In genomic region chr15:83000672-83001031, GRCh38 we compare ENCODE assay signal across 7 cellular contexts. TPM values are rescaled to one million over a fixed set of nuclear protein-coding genes. Genes with fewer than 3 reads are reported as not detected.
A peak's percentile ranks its signal among the peaks of the same experiment; 100 is the strongest.
DNase-seq lines count a peak whose midpoint lies in the region; ATAC-seq and TF ChIP-seq lines count a peak whose summit lies in the region.
"Not testable (repeated sequence)": the region's sequence is repeated elsewhere in the genome, so short reads cannot be mapped to it uniquely, and the experiment has no call there.

No MANE protein-coding gene starts in this region.

- not testable (repeated sequence) for DNase-seq in HCT116 (ENCODE audit: low read depth, low spot score); OCI-LY7 (ENCODE audit: low spot score); activated CD8-positive, alpha-beta T cell treated with anti-CD3 and anti-CD28 coated beads for 36 hours; effector memory CD8-positive, alpha-beta T cell; naive thymus-derived CD4-positive, alpha-beta T cell

- CTCF ChIA-PET in HCT116 (lab: Charles Lee) (interaction anchor here (1.2 to 1.8 kb wide), 2 partner anchors 11 to 151 kb away, joined by 3 to 10 read pairs; partner anchors contain the start of gene C15orf40), OCI-LY7 (lab: Charles Lee; ENCODE audit: unreplicated experiment) (interaction anchor here (1.2 kb wide), 1 partner anchor 151 kb away, joined by 5 read pairs; no protein-coding TSS in a partner anchor)
- CTCF ChIA-PET in activated CD8-positive, alpha-beta T cell treated with anti-CD3 and anti-CD28 coated beads for 36 hours (lab: Charles Lee), result interaction anchor here (0.7 to 3.6 kb wide), 25 partner anchors 8 to 472 kb away, joined by 3 to 43 read pairs (median 4); partner anchors contain the start of genes C15orf40 and RAMAC
- CTCF ChIA-PET in naive thymus-derived CD4-positive, alpha-beta T cell (lab: Charles Lee), result interaction anchor here (0.7 to 2.1 kb wide), 6 partner anchors 9 to 470 kb away, joined by 3 to 15 read pairs (median 4); partner anchors contain the start of gene C15orf40

- H2AFZ ChIP-seq in HCT116 (ENCODE audit: low read depth, low read length, poor library complexity, severe bottlenecking), result not testable (repeated sequence)
- peak overlapping the region; percentile 35; the same call in 1 of the 2 replicates for H2AFZ ChIP-seq in OCI-LY7 (ENCODE audit: low read length)

- peak overlapping the region in 4 of 11 experiments; percentile 57 to 82 (median 65); a peak in 7 of 22 replicates for H3K4me2 ChIP-seq in BLaER1 treated with 17β-estradiol and CSF1 and Interleukin-3, amounts not matched to agents 10 nM and 100 nM
- H3K4me2 ChIP-seq in HCT116 (ENCODE audit: low read length); OCI-LY7 (ENCODE audit: low read length): not testable (repeated sequence)

- not testable (repeated sequence) for H3K9me2 ChIP-seq in HCT116 (ENCODE audit: insufficient read depth); OCI-LY7 (ENCODE audit: insufficient read depth, low read length)

- RAD21 ChIA-PET in HCT116 (lab: Charles Lee; ENCODE audit: low non-redundant PET in 1 of 2, low total read pairs in 2 of 2, uncharacterized antibody in 2 of 2, unreplicated experiment in 2 of 2), result not testable (repeated sequence)

- not testable (repeated sequence) for H3K4me3 Mint-ChIP-seq in activated CD8-positive, alpha-beta T cell treated with anti-CD3 and anti-CD28 coated beads for 36 hours
- peak overlapping the region; percentile 65 to 73 for H3K4me3 Mint-ChIP-seq in effector memory CD8-positive, alpha-beta T cell
- peak overlapping the region in 4 of 10 donors; percentile 59 to 82 (median 68) for H3K4me3 Mint-ChIP-seq in naive thymus-derived CD4-positive, alpha-beta T cell

- not testable (repeated sequence) for H3K27me3 ChIP-seq in BLaER1 treated with 17β-estradiol and CSF1 and Interleukin-3, amounts not matched to agents 10 nM and 100 nM; HCT116 (ENCODE audit: insufficient read depth, low read length); naive thymus-derived CD4-positive, alpha-beta T cell (ENCODE audit: control insufficient read depth in 2 of 2, insufficient read depth in 2 of 2, low read length in 2 of 2); skeletal muscle tissue (ENCODE audit: control insufficient read depth in 3 of 3, insufficient read depth in 3 of 3, low read length in 3 of 3)

- H3K9me3 ChIP-seq in BLaER1 treated with 17β-estradiol and CSF1 and Interleukin-3, amounts not matched to agents 10 nM and 100 nM (replicated peaks in 1 of 11); HCT116 (ENCODE audit: control insufficient read depth in 1 of 2, insufficient read depth in 1 of 2, low read depth in 1 of 2, low read length in 2 of 2); OCI-LY7 (ENCODE audit: low read length); naive thymus-derived CD4-positive, alpha-beta T cell (ENCODE audit: control insufficient read depth in 2 of 3, low read length in 3 of 3); skeletal muscle tissue (ENCODE audit: control insufficient read depth in 3 of 3, low read length in 3 of 3): not testable (repeated sequence)

- peak overlapping the region in 1 of 10 experiments; percentile 37; a peak in 4 of 20 replicates for H3K4me3 ChIP-seq in BLaER1 treated with 17β-estradiol and CSF1 and Interleukin-3, amounts not matched to agents 10 nM and 100 nM
- H3K4me3 ChIP-seq in HCT116 (replicated peaks in 1 of 2; ENCODE audit: low read depth in 1 of 2, low read length in 2 of 2); OCI-LY7 (ENCODE audit: low read depth, low read length, poor library complexity, severe bottlenecking); naive thymus-derived CD4-positive, alpha-beta T cell (ENCODE audit: low read length): not testable (repeated sequence)
- peak overlapping the region in 1 of 3 donors; percentile 44 for H3K4me3 ChIP-seq in skeletal muscle tissue (ENCODE audit: low read length in 3 of 3)

- not testable (repeated sequence) for H3K27me3 Mint-ChIP-seq in activated CD8-positive, alpha-beta T cell treated with anti-CD3 and anti-CD28 coated beads for 36 hours; effector memory CD8-positive, alpha-beta T cell; naive thymus-derived CD4-positive, alpha-beta T cell

- not testable (repeated sequence) for H3K9me3 Mint-ChIP-seq in activated CD8-positive, alpha-beta T cell treated with anti-CD3 and anti-CD28 coated beads for 36 hours; effector memory CD8-positive, alpha-beta T cell; naive thymus-derived CD4-positive, alpha-beta T cell

- H3K4me1 ChIP-seq in BLaER1 treated with 17β-estradiol and CSF1 and Interleukin-3, amounts not matched to agents 10 nM and 100 nM; HCT116 (ENCODE audit: control insufficient read depth in 1 of 2, insufficient read depth in 2 of 2, low read length in 2 of 2); OCI-LY7 (ENCODE audit: insufficient read depth, low read length, poor library complexity, severe bottlenecking); naive thymus-derived CD4-positive, alpha-beta T cell (ENCODE audit: control insufficient read depth in 2 of 2, insufficient read depth in 2 of 2, low read length in 2 of 2); skeletal muscle tissue (ENCODE audit: control insufficient read depth in 3 of 3, insufficient read depth in 3 of 3, low read length in 3 of 3): not testable (repeated sequence)

- POLR2A ChIA-PET in HCT116 (lab: Charles Lee), result not testable (repeated sequence)
- POLR2A ChIA-PET in OCI-LY7 (lab: Charles Lee), result interaction anchor here (1.3 kb wide), 1 partner anchor 15 kb away, joined by 6 read pairs; the partner anchor contains the start of gene RAMAC
- POLR2A ChIA-PET in activated CD8-positive, alpha-beta T cell treated with anti-CD3 and anti-CD28 coated beads for 36 hours (lab: Charles Lee), result interaction anchor here (1.5 to 2.1 kb wide), 3 partner anchors 15 to 461 kb away, joined by 3 to 5 read pairs (median 5); partner anchors contain the start of genes RAMAC and RPS17
- POLR2A ChIA-PET in naive thymus-derived CD4-positive, alpha-beta T cell (lab: Charles Lee), result interaction anchor here (0.9 to 2.1 kb wide), 2 partner anchors 14 to 470 kb away, joined by 3 to 9 read pairs; partner anchors contain the start of gene RAMAC

- not testable (repeated sequence) for H3K4me1 Mint-ChIP-seq in activated CD8-positive, alpha-beta T cell treated with anti-CD3 and anti-CD28 coated beads for 36 hours (ENCODE audit: low read depth); effector memory CD8-positive, alpha-beta T cell (ENCODE audit: low read depth in 2 of 2)
- peaks cover 0 to 13% (median 9%) of the 10 kb centered on the region in 7 donors for H3K4me1 Mint-ChIP-seq in naive thymus-derived CD4-positive, alpha-beta T cell

- not testable (repeated sequence) for TF ChIP-seq POLR2A in HCT116 (IDR thresholded peaks at IDR 0.05; ENCODE audit: borderline replicate concordance, extremely low read depth, insufficient read depth, insufficient read length)

- TF ChIP-seq RAD21 in HCT116 (IDR thresholded peaks at IDR 0.05; ENCODE audit: low read depth), result not testable (repeated sequence)

- H4K20me1 ChIP-seq in BLaER1 treated with 17β-estradiol and CSF1 and Interleukin-3, amounts not matched to agents 10 nM and 100 nM; HCT116 (ENCODE audit: insufficient read depth); OCI-LY7 (ENCODE audit: insufficient read depth, low read length): not testable (repeated sequence)

- not testable (repeated sequence) for TF ChIP-seq CTCF in HCT116 (IDR thresholded peaks at IDR 0.05 in 2 of 3, conservative IDR thresholded peaks at IDR 0.05 in 1 of 3; ENCODE audit: borderline replicate concordance in 1 of 3, insufficient read depth in 1 of 3, low read depth in 2 of 3, low read length in 2 of 3); OCI-LY7 (conservative IDR thresholded peaks at IDR 0.05; ENCODE audit: low read length)
- TF ChIP-seq CTCF in activated CD8-positive, alpha-beta T cell treated with anti-CD3 and anti-CD28 coated beads for 36 hours (IDR thresholded peaks at IDR 0.05), result peak; percentile 36

- H3K36me3 ChIP-seq in BLaER1 treated with 17β-estradiol and CSF1 and Interleukin-3, amounts not matched to agents 10 nM and 100 nM, result peaks cover 11 to 29% (median 18%) of the 10 kb centered on the region in 11 experiments; a peak in 21 of 22 replicates
- H3K36me3 ChIP-seq in HCT116 (ENCODE audit: control insufficient read depth in 1 of 2, insufficient read depth in 2 of 2, low read length in 2 of 2); skeletal muscle tissue (ENCODE audit: control insufficient read depth in 3 of 3, insufficient read depth in 3 of 3, low read length in 3 of 3): not testable (repeated sequence)
- peaks cover 10% of the 10 kb centered on the region; the same call in 1 of the 2 replicates for H3K36me3 ChIP-seq in OCI-LY7 (ENCODE audit: insufficient read depth, low read length)
- H3K36me3 ChIP-seq in naive thymus-derived CD4-positive, alpha-beta T cell (ENCODE audit: control insufficient read depth in 2 of 3, insufficient read depth in 3 of 3, low read length in 3 of 3), result peaks cover 0 to 11% (median 0%) of the 10 kb centered on the region in 3 experiments

- not testable (repeated sequence) for H3K27ac Mint-ChIP-seq in activated CD8-positive, alpha-beta T cell treated with anti-CD3 and anti-CD28 coated beads for 36 hours
- peak overlapping the region; percentile 91 for H3K27ac Mint-ChIP-seq in effector memory CD8-positive, alpha-beta T cell
- H3K27ac Mint-ChIP-seq in naive thymus-derived CD4-positive, alpha-beta T cell, result peak overlapping the region in 8 of 9 donors; percentile 66 to 92 (median 86)

- ATAC-seq in HCT116, result peak; percentile 29; the same call in 1 of the 2 replicates
- ATAC-seq in activated CD8-positive, alpha-beta T cell treated with anti-CD3 and anti-CD28 coated beads for 36 hours, result peak; percentile 12
- ATAC-seq in effector memory CD8-positive, alpha-beta T cell (replicated peaks); naive thymus-derived CD4-positive, alpha-beta T cell: not testable (repeated sequence)

- intact Hi-C loops in HCT116 (cut with micrococcal nuclease) (loop anchor here (2.0 to 10.0 kb wide), 2 partner anchors 152 to 466 kb away; no protein-coding TSS in a partner anchor), OCI-LY7 (cut with micrococcal nuclease; ENCODE audit: unreplicated experiment) (loop anchor here (1.0 to 5.0 kb wide), 2 partner anchors 151 to 468 kb away; no protein-coding TSS in a partner anchor)
- intact Hi-C loops in activated CD8-positive, alpha-beta T cell treated with anti-CD3 and anti-CD28 coated beads for 36 hours (cut with micrococcal nuclease), result loop anchor here (5.0 kb wide), 1 partner anchor 153 kb away; no protein-coding TSS in a partner anchor
- intact Hi-C loops in naive thymus-derived CD4-positive, alpha-beta T cell (cut with micrococcal nuclease), result loop anchor here (1.0 to 10.0 kb wide), 9 partner anchors 151 to 554 kb away; partner anchors contain the start of genes CPEB1 (in 1 of the 2), FSD2 (in 1 of the 2), RPS17 (in 1 of the 2) and WHAMM (in 1 of the 2)

- H3K9ac ChIP-seq in BLaER1 treated with 17β-estradiol and CSF1 and Interleukin-3, amounts not matched to agents 10 nM and 100 nM, result peak overlapping the region in 6 of 11 experiments; percentile 62 to 74 (median 68); a peak in 8 of 22 replicates
- not testable (repeated sequence) for H3K9ac ChIP-seq in HCT116 (ENCODE audit: low read length)
- H3K9ac ChIP-seq in skeletal muscle tissue (ENCODE audit: low read depth in 1 of 3, low read length in 3 of 3), result peak overlapping the region in 2 of 3 donors; percentile 18 to 74

- H3K79me2 ChIP-seq in HCT116 (ENCODE audit: insufficient read depth, low read length); OCI-LY7 (ENCODE audit: insufficient read depth, low read depth, low read length): not testable (repeated sequence)

- not testable (repeated sequence) for H3K36me3 Mint-ChIP-seq in activated CD8-positive, alpha-beta T cell treated with anti-CD3 and anti-CD28 coated beads for 36 hours (ENCODE audit: low read depth); naive thymus-derived CD4-positive, alpha-beta T cell
- H3K36me3 Mint-ChIP-seq in effector memory CD8-positive, alpha-beta T cell (ENCODE audit: insufficient read depth), result peaks cover 16% of the 10 kb centered on the region

- H3K27ac ChIP-seq in BLaER1 treated with 17β-estradiol and CSF1 and Interleukin-3, amounts not matched to agents 10 nM and 100 nM; HCT116 (ENCODE audit: low read depth, low read length); OCI-LY7 (ENCODE audit: low read depth, low read length, poor library complexity, severe bottlenecking); skeletal muscle tissue (ENCODE audit: low read depth, low read length): not testable (repeated sequence)
- peak overlapping the region; percentile 62 for H3K27ac ChIP-seq in naive thymus-derived CD4-positive, alpha-beta T cell (ENCODE audit: low read depth, low read length)

- not testable (repeated sequence) for BruUV-seq in HCT116 (replicated peaks; lab: Mats Ljungman, UMichigan); OCI-LY7 (replicated peaks; lab: Mats Ljungman, UMichigan)

RNA-seq across cellular contexts. Expression of gene C15orf40, which starts 10.8 kb away (rescaled TPM):
- total RNA-seq in HCT116 (2021; ENCODE audit: unreplicated experiment), result 26.0 TPM
- 37.4 and 55.1 TPM in 2 replicates for polyA plus RNA-seq in HCT116 (2012)
- total RNA-seq in OCI-LY7 (2014; rRNA removed; shearing (Covaris generic)), result 29.9 and 33.8 TPM in 2 replicates
- 37.9 and 45.8 TPM in 2 replicates for total RNA-seq in OCI-LY7 (2022)
- total RNA-seq in activated CD8-positive, alpha-beta T cell treated with anti-CD3 and anti-CD28 coated beads for 36 hours, result 10 to 100 TPM; 25.6 to 30.2 TPM
- 10 to 100 TPM; 12.1 to 47.2 (median 28.9) TPM for total RNA-seq in naive thymus-derived CD4-positive, alpha-beta T cell
- 10 to 100 TPM; 46.1 to 82.3 TPM for polyA plus RNA-seq in naive thymus-derived CD4-positive, alpha-beta T cell
- total RNA-seq in skeletal muscle tissue, result 18.3 TPM

RNA-seq across cellular contexts. Expression of gene RAMAC, which starts 14.6 kb away (rescaled TPM):
- 16.5 TPM for total RNA-seq in HCT116 (2021; ENCODE audit: unreplicated experiment)
- 12.1 and 13.8 TPM in 2 replicates for polyA plus RNA-seq in HCT116 (2012)
- total RNA-seq in OCI-LY7 (2014; rRNA removed; shearing (Covaris generic)), result 28.1 and 39.0 TPM in 2 replicates
- total RNA-seq in OCI-LY7 (2022), result 23.4 and 24.0 TPM in 2 replicates
- total RNA-seq in activated CD8-positive, alpha-beta T cell treated with anti-CD3 and anti-CD28 coated beads for 36 hours, result 10 to 100 TPM; 18.2 to 19.7 TPM
- 10 to 100 TPM; 14.2 to 27.7 (median 18.7) TPM for total RNA-seq in naive thymus-derived CD4-positive, alpha-beta T cell
- polyA plus RNA-seq in naive thymus-derived CD4-positive, alpha-beta T cell, result 10 to 100 TPM; 28.0 to 33.4 TPM
- 26.1 TPM for total RNA-seq in skeletal muscle tissue

RNA-seq across cellular contexts. Expression of gene HOMER2, which starts 48.1 kb away (rescaled TPM):
- total RNA-seq in HCT116 (2021; ENCODE audit: unreplicated experiment), result 3.9 TPM
- polyA plus RNA-seq in HCT116 (2012), result 2.0 and 5.4 TPM in 2 replicates
- 3.2 and 5.6 TPM in 2 replicates for total RNA-seq in OCI-LY7 (2014; rRNA removed; shearing (Covaris generic))
- total RNA-seq in OCI-LY7 (2022), result 5.6 and 6.3 TPM in 2 replicates
- total RNA-seq in activated CD8-positive, alpha-beta T cell treated with anti-CD3 and anti-CD28 coated beads for 36 hours, result 1 to 10 TPM; 5.4 TPM
- 10 to 100 TPM in 1 of 5 experiments, 1 to 10 TPM in 4; 3.8 to 29.1 (median 6.6) TPM for total RNA-seq in naive thymus-derived CD4-positive, alpha-beta T cell
- 1 to 10 TPM; 3.8 to 4.8 TPM for polyA plus RNA-seq in naive thymus-derived CD4-positive, alpha-beta T cell
- total RNA-seq in skeletal muscle tissue, result 11.0 TPM
